13 cellular contexts compared by ENCODE assay signal in the genomic region with DNA sequence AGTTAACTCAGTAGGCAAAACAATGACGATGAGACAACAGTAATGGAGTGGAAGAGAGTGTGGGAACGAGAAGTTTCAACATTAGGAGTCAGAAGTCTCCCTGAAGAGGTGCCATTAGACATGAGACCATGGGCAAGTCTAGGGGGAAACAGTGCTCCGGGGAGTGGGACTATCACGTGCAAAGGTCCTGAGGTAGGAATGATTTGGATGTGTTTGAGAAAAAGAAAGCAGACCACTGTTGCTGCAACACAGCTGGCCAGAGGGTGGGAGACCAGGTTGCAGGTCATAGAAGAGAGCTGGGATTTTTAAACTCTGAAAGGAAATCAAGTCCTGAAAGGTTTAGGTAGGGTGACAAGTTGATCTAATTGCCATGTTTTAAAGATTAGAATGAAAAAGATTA.
"Had no signal": no experiment of that assay in that cellular context is flagged by ENCODE, and none has a peak within 500 bp of the region (broad histone marks: within the 10 kb centered on the region; RNA-seq: fewer than 3 reads in every experiment).

No MANE protein-coding gene starts in this region.

- H3K36me3 Mint-ChIP-seq: T-cell had no signal

- H3K9me3 ChIP-seq: lower lobe of right lung had no signal

- H3K9me3 Mint-ChIP-seq: activated naive CD4-positive, alpha-beta T cell treated with anti-CD3 and anti-CD28 coated beads, Interleukin-2, amount 10 ng/mL, durations not matched to agents 7 days and 5 days; activated T-helper 2 cell treated with anti-CD3 and anti-CD28 coated beads, Interferon-gamma antibody, Interleukin-2, Interleukin-4, amounts not matched to agents 10 μg/mL and 5 μg/mL and 100 μg/mL, durations not matched to agents 14 hours and 24 hours and 36 hours; central memory CD8-positive, alpha-beta T cell; endodermal cell had no signal

- H3K27ac ChIP-seq: lower lobe of right lung, WERI-Rb-1 had no signal

- DNase-seq: activated CD4-positive, alpha-beta T cell treated with anti-CD3 and anti-CD28 coated beads, Interleukin-2, amount 10 ng/mL, durations not matched to agents 24 days and 14 days; activated naive CD4-positive, alpha-beta T cell treated with anti-CD3 and anti-CD28 coated beads, Interleukin-2, amount 10 ng/mL, durations not matched to agents 7 days and 5 days; endodermal cell; lower lobe of right lung; naive thymus-derived CD4-positive, alpha-beta T cell; stimulated activated CD4-positive, alpha-beta T cell treated with anti-CD3 and anti-CD28 coated beads, Interleukin-2, amount 100 ng/mL, for 48 hours; stimulated activated naive CD8-positive, alpha-beta T cell treated with anti-CD3 and anti-CD28 coated beads, Interleukin-15, Interleukin-2, amounts not matched to agents 100 U/mL and 50 U/mL, for 24 hours; T-cell; T1000; WERI-Rb-1 had no signal

- H3K36me3 ChIP-seq: lower lobe of right lung, WERI-Rb-1 had no signal

- ATAC-seq: esophagus mucosa; naive thymus-derived CD4-positive, alpha-beta T cell; stimulated activated naive CD8-positive, alpha-beta T cell treated with anti-CD3 and anti-CD28 coated beads, Interleukin-15, Interleukin-2, amounts not matched to agents 100 U/mL and 50 U/mL, for 24 hours; T-cell had no signal

- H3K27ac Mint-ChIP-seq: activated CD4-positive, alpha-beta T cell treated with anti-CD3 and anti-CD28 coated beads, Interleukin-2, amount 10 ng/mL, durations not matched to agents 24 days and 14 days; activated naive CD4-positive, alpha-beta T cell treated with anti-CD3 and anti-CD28 coated beads, Interleukin-2, amount 10 ng/mL, durations not matched to agents 7 days and 5 days; activated T-helper 2 cell treated with anti-CD3 and anti-CD28 coated beads, Interferon-gamma antibody, Interleukin-2, Interleukin-4, amounts not matched to agents 10 μg/mL and 5 μg/mL and 100 μg/mL, durations not matched to agents 14 hours and 24 hours and 36 hours; endodermal cell; naive thymus-derived CD4-positive, alpha-beta T cell had no signal

- H3K4me3 Mint-ChIP-seq: activated CD4-positive, alpha-beta T cell treated with anti-CD3 and anti-CD28 coated beads, Interleukin-2, amount 10 ng/mL, durations not matched to agents 24 days and 14 days; activated naive CD4-positive, alpha-beta T cell treated with anti-CD3 and anti-CD28 coated beads, Interleukin-2, amount 10 ng/mL, durations not matched to agents 7 days and 5 days had no signal

- H3K4me3 ChIP-seq: lower lobe of right lung had no signal
